ENCODE assay signal across 14 cellular contexts in genomic region chr4:7066006-7066405, GRCh38. TPM values are rescaled to one million over a fixed set of nuclear protein-coding genes. Genes with fewer than 3 reads are reported as not detected.
A peak's percentile ranks its signal among the peaks of the same experiment; 100 is the strongest.
DNase-seq lines count a peak whose midpoint lies in the region; ATAC-seq, FAIRE-seq and TF ChIP-seq lines count a peak whose summit lies in the region.
"Had no signal": no experiment of that assay in that cellular context is flagged by ENCODE, and none has a peak within 500 bp of the region (broad histone marks: within the 10 kb centered on the region; RNA-seq: fewer than 3 reads in every experiment).

No MANE protein-coding gene starts in this region.

- H3K27me3 ChIP-seq in lower lobe of right lung (ENCODE audit: low read depth): no peaks in the 10 kb centered on the region

- peak overlapping the region; percentile 92 for H3K4me3 ChIP-seq in lower lobe of right lung

- no peak for ATAC-seq in stimulated activated naive CD8-positive, alpha-beta T cell treated with anti-CD3 and anti-CD28 coated beads, Interleukin-15, Interleukin-2, amounts not matched to agents 100 U/mL and 50 U/mL, for 24 hours
- ATAC-seq in activated B cell treated with CpG ODN at 0.5 μM for 24 hours (ENCODE audit: low read depth): no peak
- no peak for ATAC-seq in lower lobe of right lung

- intact Hi-C loops in activated B cell treated with CpG ODN at 0.5 μM for 24 hours (cut with micrococcal nuclease) (loop anchor here (10.0 kb wide), 1 partner anchor 491 kb away; the partner anchor contains the start of gene MAN2B2), lower lobe of right lung (cut with DNase I) (no loop called here)

- H3K4me1 ChIP-seq in lower lobe of right lung: peaks cover 32% of the 10 kb centered on the region

- H3K9me3 Mint-ChIP-seq in stimulated activated naive CD8-positive, alpha-beta T cell treated with anti-CD3 and anti-CD28 coated beads, Interleukin-15, Interleukin-2, amounts not matched to agents 100 ng/mL and 50 ng/mL, for 24 hours: no peaks in the 10 kb centered on the region
- H3K9me3 Mint-ChIP-seq in activated B cell treated with CpG ODN at 0.5 μM for 24 hours: no peaks in the 10 kb centered on the region
- H3K9me3 Mint-ChIP-seq: endodermal cell had no signal

- H3K36me3 ChIP-seq in lower lobe of right lung: peaks cover 41% of the 10 kb centered on the region

- CTCF ChIA-PET in activated B cell treated with CpG ODN at 0.5 μM for 24 hours (lab: Charles Lee): interaction anchor here (1.7 kb wide), 1 partner anchor 23 kb away, joined by 7 read pairs; the partner anchor contains the start of gene TADA2B

- no peak for DNase-seq in stimulated activated naive CD8-positive, alpha-beta T cell treated with anti-CD3 and anti-CD28 coated beads, Interleukin-15, Interleukin-2, amounts not matched to agents 100 U/mL and 50 U/mL, for 24 hours
- DNase-seq in activated B cell treated with CpG ODN at 0.5 μM for 24 hours (no peak), lower lobe of right lung (no peak), COR-L47 (lab: John Stamatoyannopoulos, UW) (no peak), NCI-H526 treated with DMSO at 0.1 percent for 48 hours (lab: John Stamatoyannopoulos, UW) (no peak), D721Med (ENCODE audit: insufficient read length, low spot score) (no peak), medulla oblongata (ENCODE audit: extremely low spot score) (no peak)
- DNase-seq: amniotic stem cell, endodermal cell, NCI-H446 had no signal

- peak overlapping the region; percentile 91 for H3K4me3 Mint-ChIP-seq in stimulated activated naive CD8-positive, alpha-beta T cell treated with anti-CD3 and anti-CD28 coated beads, Interleukin-15, Interleukin-2, amounts not matched to agents 100 ng/mL and 50 ng/mL, for 24 hours
- H3K4me3 Mint-ChIP-seq in activated B cell treated with CpG ODN at 0.5 μM for 24 hours: peak overlapping the region; percentile 95

- H3K36me3 Mint-ChIP-seq in stimulated activated naive CD8-positive, alpha-beta T cell treated with anti-CD3 and anti-CD28 coated beads, Interleukin-15, Interleukin-2, amounts not matched to agents 100 ng/mL and 50 ng/mL, for 24 hours (ENCODE audit: low read depth): peaks cover 59% of the 10 kb centered on the region
- H3K36me3 Mint-ChIP-seq in activated B cell treated with CpG ODN at 0.5 μM for 24 hours (ENCODE audit: low read depth): peaks cover 49% of the 10 kb centered on the region

- no peaks in the 10 kb centered on the region for H3K9me3 ChIP-seq in lower lobe of right lung

- H3K27ac ChIP-seq in lower lobe of right lung: no peak overlapping the region

- no peak for FAIRE-seq in D721Med (lab: Jason Lieb, UNC)
- FAIRE-seq: GM19239, H54, urothelium cell line had no signal

- no peak for TF ChIP-seq CTCF in activated B cell treated with CpG ODN at 0.5 μM for 24 hours (IDR thresholded peaks at IDR 0.05)
- no peak for TF ChIP-seq CTCF in lower lobe of right lung (IDR thresholded peaks at IDR 0.05)
- TF ChIP-seq CTCF in D721Med (IDR thresholded peaks at IDR 0.05; ENCODE audit: insufficient read depth, missing control alignments): no peak

- H3K27me3 Mint-ChIP-seq in stimulated activated naive CD8-positive, alpha-beta T cell treated with anti-CD3 and anti-CD28 coated beads, Interleukin-15, Interleukin-2, amounts not matched to agents 100 ng/mL and 50 ng/mL, for 24 hours: no peaks in the 10 kb centered on the region
- no peaks in the 10 kb centered on the region for H3K27me3 Mint-ChIP-seq in activated B cell treated with CpG ODN at 0.5 μM for 24 hours

- peak overlapping the region; percentile 94 for H3K27ac Mint-ChIP-seq in stimulated activated naive CD8-positive, alpha-beta T cell treated with anti-CD3 and anti-CD28 coated beads, Interleukin-15, Interleukin-2, amounts not matched to agents 100 ng/mL and 50 ng/mL, for 24 hours
- no peak overlapping the region for H3K27ac Mint-ChIP-seq in activated B cell treated with CpG ODN at 0.5 μM for 24 hours
- H3K27ac Mint-ChIP-seq: endodermal cell had no signal

- POLR2A ChIA-PET in activated B cell treated with CpG ODN at 0.5 μM for 24 hours (lab: Charles Lee): interaction anchor here (0.7 to 6.5 kb wide), 4 partner anchors 21 to 491 kb away, joined by 3 to 132 read pairs (median 34); partner anchors contain the start of genes TADA2B and TBC1D14

- peaks cover 55% of the 10 kb centered on the region for H3K4me1 Mint-ChIP-seq in stimulated activated naive CD8-positive, alpha-beta T cell treated with anti-CD3 and anti-CD28 coated beads, Interleukin-15, Interleukin-2, amounts not matched to agents 100 ng/mL and 50 ng/mL, for 24 hours (ENCODE audit: low read depth)
- H3K4me1 Mint-ChIP-seq in activated B cell treated with CpG ODN at 0.5 μM for 24 hours: peaks cover 44% of the 10 kb centered on the region

RNA-seq across cellular contexts. Expression of gene GRPEL1, which starts 1.9 kb away (rescaled TPM):
- total RNA-seq in activated B cell treated with CpG ODN at 0.5 μM for 24 hours (31.8 and 41.3 TPM in 2 replicates), lower lobe of right lung (25.7 TPM)

RNA-seq across cellular contexts. Expression of gene TADA2B, which starts 22.8 kb away (rescaled TPM):
- total RNA-seq in activated B cell treated with CpG ODN at 0.5 μM for 24 hours (26.7 and 31.8 TPM in 2 replicates), lower lobe of right lung (20.2 TPM)
